20 cellular contexts compared by ENCODE assay signal in genomic region chr19:45553464-45553863, GRCh38. TPM values are rescaled to one million over a fixed set of nuclear protein-coding genes. Genes with fewer than 3 reads are reported as not detected.
DNase-seq lines count a peak whose midpoint lies in the region; ATAC-seq, FAIRE-seq and TF ChIP-seq lines count a peak whose summit lies in the region.
"Had no signal": no experiment of that assay in that cellular context is flagged by ENCODE, and none has a peak within 500 bp of the region (broad histone marks: within the 10 kb centered on the region; RNA-seq: fewer than 3 reads in every experiment).

No MANE protein-coding gene starts in this region.

- no peaks in the 10 kb centered on the region for H3K36me3 ChIP-seq in HUES6 (ENCODE audit: control insufficient read depth, insufficient read depth, low read length)
- no peaks in the 10 kb centered on the region for H3K36me3 ChIP-seq in kidney epithelial cell (ENCODE audit: control insufficient read depth, insufficient read depth, low read length)
- no peaks in the 10 kb centered on the region for H3K36me3 ChIP-seq in small intestine (ENCODE audit: control insufficient read depth in 2 of 2, insufficient read depth in 2 of 2, low read length in 2 of 2)
- H3K36me3 ChIP-seq in left lung: peaks cover 0 to 13% of the 10 kb centered on the region in 2 donors

- H3K9me3 Mint-ChIP-seq in stimulated activated effector memory CD8-positive, alpha-beta T cell treated with anti-CD3 and anti-CD28 coated beads, Interleukin-12 subunit alpha, Interleukin-12 subunit beta, amount 100 ng/mL, for 72 hours: no peaks in the 10 kb centered on the region
- H3K9me3 Mint-ChIP-seq: activated naive CD4-positive, alpha-beta T cell treated with anti-CD3 and anti-CD28 coated beads for 36 hours; brain had no signal

- intact Hi-C loops in dorsolateral prefrontal cortex (cut with DNase I) (no loop called here), left lung (cut with DNase I) (no loop called here)

- peak overlapping the region; percentile 53 for H3K9ac ChIP-seq in HUES6 (ENCODE audit: low read length)

- no peak overlapping the region for H3K4me3 Mint-ChIP-seq in stimulated activated effector memory CD8-positive, alpha-beta T cell treated with anti-CD3 and anti-CD28 coated beads, Interleukin-12 subunit alpha, Interleukin-12 subunit beta, amount 100 ng/mL, for 72 hours
- H3K4me3 Mint-ChIP-seq: activated naive CD4-positive, alpha-beta T cell treated with anti-CD3 and anti-CD28 coated beads for 36 hours; brain had no signal

- DNase-seq in dorsolateral prefrontal cortex (peak in 8 of 10 donors; percentile 26 to 65 (median 44)), kidney epithelial cell (ENCODE audit: low read depth) (no peak), small intestine (peak; percentile 66), left lung (no peak)
- DNase-seq in stimulated activated effector memory CD8-positive, alpha-beta T cell treated with anti-CD3 and anti-CD28 coated beads, Interleukin-12 subunit alpha, Interleukin-12 subunit beta, amount 100 ng/mL, for 72 hours (ENCODE audit: low spot score in 2 of 2): no peak
- DNase-seq: activated CD4-positive, alpha-beta T cell treated with anti-CD3 and anti-CD28 coated beads for 1 hour; activated CD8-positive, alpha-beta memory T cell treated with anti-CD3 and anti-CD28 coated beads, Interleukin-2, amount 50 U/mL, for 4 hours; activated naive CD4-positive, alpha-beta T cell treated with anti-CD3 and anti-CD28 coated beads for 36 hours; midbrain; NCI-H1436 treated with DMSO at 0.1 percent for 48 hours; NCI-H524 treated with DMSO at 0.1 percent for 48 hours; OCI-M1; spleen; T-helper 9 cell had no signal

- no peaks in the 10 kb centered on the region for H3K9me3 ChIP-seq in HUES6 (ENCODE audit: control insufficient read depth, insufficient read depth, low read depth, low read length)
- H3K9me3 ChIP-seq in small intestine (ENCODE audit: control insufficient read depth, low read depth): no peaks in the 10 kb centered on the region
- H3K9me3 ChIP-seq in left lung: no peaks in the 10 kb centered on the region
- H3K9me3 ChIP-seq: SJSA1, spleen had no signal

- H3K4me1 ChIP-seq in HUES6 (ENCODE audit: control insufficient read depth, insufficient read depth, low read length): peaks cover 15% of the 10 kb centered on the region
- H3K4me1 ChIP-seq in small intestine (ENCODE audit: control insufficient read depth in 2 of 2, insufficient read depth in 1 of 2, low read depth in 1 of 2, low read length in 1 of 2): no peaks in the 10 kb centered on the region
- H3K4me1 ChIP-seq in left lung: peaks cover 0 to 7% of the 10 kb centered on the region in 2 donors

- 19 to 67% (median 39%) methylated on average over 30 to 34 of the region's 34 CpGs for WGBS in small intestine, 3 donors

- H3K4me1 Mint-ChIP-seq in stimulated activated effector memory CD8-positive, alpha-beta T cell treated with anti-CD3 and anti-CD28 coated beads, Interleukin-12 subunit alpha, Interleukin-12 subunit beta, amount 100 ng/mL, for 72 hours: peaks cover 4% of the 10 kb centered on the region

- H3K27ac Mint-ChIP-seq in stimulated activated effector memory CD8-positive, alpha-beta T cell treated with anti-CD3 and anti-CD28 coated beads, Interleukin-12 subunit alpha, Interleukin-12 subunit beta, amount 100 ng/mL, for 72 hours: no peak overlapping the region
- H3K27ac Mint-ChIP-seq: activated naive CD4-positive, alpha-beta T cell treated with anti-CD3 and anti-CD28 coated beads for 36 hours; brain had no signal

- H3K27me3 ChIP-seq in HUES6 (ENCODE audit: control insufficient read depth, insufficient read depth, low read length) (no peaks in the 10 kb centered on the region), dorsolateral prefrontal cortex (no peaks in the 10 kb centered on the region), kidney epithelial cell (ENCODE audit: control insufficient read depth, insufficient read depth, low read length) (no peaks in the 10 kb centered on the region), small intestine (ENCODE audit: control insufficient read depth in 2 of 2, insufficient read depth in 2 of 2, low read length in 2 of 2) (no peaks in the 10 kb centered on the region), left lung (no peaks in the 10 kb centered on the region)
- H3K27me3 ChIP-seq: SJSA1, spleen had no signal

- no peak for FAIRE-seq in small intestine (lab: Jason Lieb, UNC)

- H3K27ac ChIP-seq in HUES6 (ENCODE audit: low read depth, low read length) (no peak overlapping the region), dorsolateral prefrontal cortex (peak overlapping the region in 9 of 59 donors; percentile 14 to 60 (median 31)), small intestine (ENCODE audit: low read depth in 1 of 2, low read length in 1 of 2) (no peak overlapping the region), left lung (no peak overlapping the region)
- H3K27ac ChIP-seq: SJSA1, spleen had no signal

- no peaks in the 10 kb centered on the region for H3K36me3 Mint-ChIP-seq in stimulated activated effector memory CD8-positive, alpha-beta T cell treated with anti-CD3 and anti-CD28 coated beads, Interleukin-12 subunit alpha, Interleukin-12 subunit beta, amount 100 ng/mL, for 72 hours

- peak overlapping the region; percentile 53 for H3K4me3 ChIP-seq in HUES6 (ENCODE audit: low read depth, low read length)
- H3K4me3 ChIP-seq in dorsolateral prefrontal cortex: peak overlapping the region in 26 of 59 donors; percentile 0 to 44 (median 26)
- H3K4me3 ChIP-seq in kidney epithelial cell (ENCODE audit: low read depth, low read length): no peak overlapping the region
- H3K4me3 ChIP-seq in small intestine (ENCODE audit: low read depth in 1 of 2, low read length in 2 of 2): no peak overlapping the region
- H3K4me3 ChIP-seq in left lung: no peak overlapping the region
- H3K4me3 ChIP-seq: SJSA1, spleen had no signal

- ATAC-seq in HG02970 (IDR thresholded peaks at IDR 0.05; ENCODE audit: low FRiP score, unreplicated experiment): no peak
- ATAC-seq in left lung: no peak
- no peak for ATAC-seq in HG02973 (IDR thresholded peaks at IDR 0.05; ENCODE audit: unreplicated experiment)
- no peak for ATAC-seq in stimulated activated effector memory CD8-positive, alpha-beta T cell treated with anti-CD3 and anti-CD28 coated beads, Interleukin-12 subunit alpha, Interleukin-12 subunit beta, amount 100 ng/mL, for 72 hours

- TF ChIP-seq CTCF in dorsolateral prefrontal cortex (IDR thresholded peaks at IDR 0.05 in 54 of 56, conservative IDR thresholded peaks at IDR 0.05 in 2 of 56; ENCODE audit: low read depth in 1 of 56, partially characterized antibody in 56 of 56) (peak in 5 of 56 donors; percentile 8 to 20 (median 10)), kidney epithelial cell (IDR thresholded peaks at IDR 0.05; ENCODE audit: insufficient read depth, low read length, poor library complexity, severe bottlenecking) (peak; percentile 28), left lung (IDR thresholded peaks at IDR 0.05) (no peak)

RNA-seq across cellular contexts. Expression of gene OPA3, which starts 31.1 kb away (rescaled TPM):
- total RNA-seq in dorsolateral prefrontal cortex (10 to 100 TPM in 98 of 120 experiments, 1 to 10 TPM in 22; 7.1 to 16.8 (median 11.5) TPM), kidney epithelial cell (12.3 and 15.5 TPM in 2 replicates), left lung (10 to 100 TPM; 14.9 to 17.9 TPM)
- 1 to 10 TPM; 4.5 to 7.9 (median 4.9) TPM for polyA plus RNA-seq in small intestine

RNA-seq across cellular contexts. Expression of gene VASP, which starts 46.2 kb away (rescaled TPM):
- total RNA-seq in dorsolateral prefrontal cortex (10 to 100 TPM in 118 of 120 experiments, 1 to 10 TPM in 2; 7.0 to 36.7 (median 18.3) TPM), kidney epithelial cell (228 and 248 TPM in 2 replicates), left lung (100 to 1,000 TPM; 109 to 220 TPM)
- 100 to 1,000 TPM in 2 of 3 donors, 10 to 100 TPM in 1; 93.2 to 132 (median 128) TPM for polyA plus RNA-seq in small intestine

RNA-seq across cellular contexts. Expression of gene GPR4, which starts 48.5 kb away (rescaled TPM):
- total RNA-seq in dorsolateral prefrontal cortex (10 to 100 TPM in 26 of 120 experiments, 1 to 10 TPM in 92, under 1 TPM in 2; 0.78 to 30.3 (median 6.6) TPM), kidney epithelial cell (0.07 TPM in 1 of 2 replicates, not detected in the other), left lung (1 to 10 TPM; 4.5 to 9.5 TPM)
- polyA plus RNA-seq in small intestine: 1 to 10 TPM in 1 of 3 donors, under 1 TPM in 2; 0.22 to 3.8 (median 0.54) TPM
- total RNA-seq: activated naive CD4-positive, alpha-beta T cell treated with anti-CD3 and anti-CD28 coated beads for 36 hours; LHCN-M2; SJSA1 had no signal

RNA-seq across cellular contexts. Expression of gene PPM1N, which starts 55.2 kb away (rescaled TPM):
- total RNA-seq in dorsolateral prefrontal cortex (1 to 10 TPM in 108 of 120 experiments, under 1 TPM in 12; 0.59 to 4.9 (median 1.9) TPM), kidney epithelial cell (0.48 TPM in 1 of 2 replicates, not detected in the other), left lung (1 to 10 TPM in 1 of 2 donors, under 1 TPM in 1; 0.47 to 2.1 TPM)
- polyA plus RNA-seq in small intestine: 1 to 10 TPM; 1.3 to 1.9 (median 1.8) TPM

RNA-seq across cellular contexts. Expression of gene RTN2, which starts 56.6 kb away (rescaled TPM):
- 100 to 1,000 TPM in 2 of 120 experiments, 10 to 100 TPM in 118; 18.9 to 124 (median 63.4) TPM for total RNA-seq in dorsolateral prefrontal cortex
- total RNA-seq in kidney epithelial cell: 13.4 and 18.5 TPM in 2 replicates
- 1 to 10 TPM; 1.6 to 9.1 (median 1.9) TPM for polyA plus RNA-seq in small intestine
- total RNA-seq in left lung: 10 to 100 TPM in 1 of 2 donors, 1 to 10 TPM in 1; 9.4 to 16.7 TPM

Comparison
In these comparisons a context has a peak if more than half of its experiments do, and no peak if none do; other contexts are left out.
1. DNase-seq: peak in dorsolateral prefrontal cortex (8 of 10) and small intestine (single experiment); none in kidney epithelial cell (single experiment), left lung (0 of 2) and stimulated activated effector memory CD8-positive, alpha-beta T cell treated with anti-CD3 and anti-CD28 coated beads, Interleukin-12 subunit alpha, Interleukin-12 subunit beta, amount 100 ng/mL, for 72 hours (0 of 2).